Comparison of ENCODE assay signal across 24 cellular contexts in the genomic region with DNA sequence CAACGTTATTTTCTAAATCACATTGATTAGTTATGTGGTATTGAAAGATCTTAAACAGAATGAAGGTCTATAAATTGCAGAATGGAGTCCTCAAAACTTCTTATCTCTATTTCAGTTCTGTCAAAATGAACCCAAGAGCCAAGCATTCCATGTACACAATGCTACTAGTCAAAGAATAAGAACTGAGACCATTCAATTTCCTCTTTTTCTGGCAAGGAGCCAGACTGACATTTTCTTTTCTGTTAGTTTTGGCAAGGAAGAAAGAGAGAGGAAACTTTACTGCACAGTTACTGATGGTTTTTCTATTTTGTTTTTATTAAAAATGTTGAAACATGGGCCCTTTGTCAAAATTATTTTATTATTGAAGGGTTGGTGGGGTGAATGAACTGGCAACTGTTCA.
DNase-seq lines count a peak whose midpoint lies in the region; ATAC-seq, FAIRE-seq and TF ChIP-seq lines count a peak whose summit lies in the region.
"Had no signal": no experiment of that assay in that cellular context is flagged by ENCODE, and none has a peak within 500 bp of the region (broad histone marks: within the 10 kb centered on the region; RNA-seq: fewer than 3 reads in every experiment).

No MANE protein-coding gene starts in this region.

- H4K20me1 ChIP-seq in Loucy (ENCODE audit: insufficient read depth, low read length, poor library complexity, severe bottlenecking) (no peaks in the 10 kb centered on the region), K562 (replicated peaks; ENCODE audit: control insufficient read depth, insufficient read depth, low read length) (no peaks in the 10 kb centered on the region)

- DNase-seq in A673 (ENCODE audit: low spot score) (peak; percentile 18), K562 (ENCODE audit: extremely low read depth in 1 of 4, low spot score in 3 of 4) (no peak), left kidney (ENCODE audit: low read depth, low spot score) (peak; percentile 74), coronary artery (ENCODE audit: low spot score) (no peak), NCI-H2227 treated with DMSO at 0.1 percent for 48 hours (lab: John Stamatoyannopoulos, UW) (no peak), mucosa of descending colon (no peak)
- no peak for DNase-seq in activated CD8-positive, alpha-beta memory T cell treated with anti-CD3 and anti-CD28 coated beads, Interleukin-2, amount 10 ng/mL, durations not matched to agents 7 days and 5 days
- DNase-seq: activated CD4-positive, alpha-beta memory T cell treated with anti-CD3 and anti-CD28 coated beads for 36 hours; activated naive CD4-positive, alpha-beta T cell treated with anti-CD3 and anti-CD28 coated beads for 36 hours; activated T-cell treated with anti-CD3 and anti-CD28 coated beads, Interleukin-2, amount 50 U/mL, for 24 hours; DMS79; heart left ventricle; mesenchymal stem cell; NCI-H1436 treated with DMSO at 0.1 percent for 48 hours; NCI-H226; stimulated activated CD4-positive, alpha-beta T cell treated with anti-CD3 and anti-CD28 coated beads, Interleukin-15, amount 100 ng/mL, for 24 hours; tibial artery had no signal

- H3F3A ChIP-seq in Loucy (ENCODE audit: low read depth), result no peaks in the 10 kb centered on the region

- no peak for TF ChIP-seq CTCF in A673 (conservative IDR thresholded peaks at IDR 0.05; ENCODE audit: low read depth, low read length)
- TF ChIP-seq CTCF in Loucy (conservative IDR thresholded peaks at IDR 0.05; ENCODE audit: low read length), result no peak
- TF ChIP-seq CTCF in K562 (IDR thresholded peaks at IDR 0.05 in 2 of 3, conservative IDR thresholded peaks at IDR 0.05 in 1 of 3; ENCODE audit: insufficient read depth in 2 of 3, low read depth in 1 of 3, low read length in 3 of 3), result no peak
- TF ChIP-seq CTCF in coronary artery (IDR thresholded peaks at IDR 0.05), result no peak
- no peak for TF ChIP-seq CTCF in mucosa of descending colon (IDR thresholded peaks at IDR 0.05)

- H3K27ac ChIP-seq in A673 (ENCODE audit: low read depth, low read length, poor library complexity, severe bottlenecking) (no peak overlapping the region), K562 (ENCODE audit: extremely low read depth, low read depth, low read length) (no peak overlapping the region), coronary artery (no peak overlapping the region)
- H3K27ac ChIP-seq: ascending aorta, heart left ventricle, tibial artery, VCaP had no signal

- H2AFZ ChIP-seq in Loucy (ENCODE audit: low read length), result 0 out of 2 replicates have a peak overlapping the region, but pooled peaks have one; percentile 23
- no peak overlapping the region for H2AFZ ChIP-seq in K562 (ENCODE audit: low read depth, low read length)

- H3K27me3 ChIP-seq in A673 (replicated peaks; ENCODE audit: insufficient read depth, low read depth, low read length, poor library complexity) (no peaks in the 10 kb centered on the region), Loucy (ENCODE audit: insufficient read depth, low read length, poor library complexity, severe bottlenecking) (no peaks in the 10 kb centered on the region), K562 (ENCODE audit: control insufficient read depth in 2 of 2, insufficient read depth in 2 of 2, low read length in 2 of 2) (no peaks in the 10 kb centered on the region)
- H3K27me3 ChIP-seq: ascending aorta, heart left ventricle, tibial artery had no signal

- no peak for TF ChIP-seq RAD21 in K562 (CRISPR knock-in tag; conservative IDR thresholded peaks at IDR 0.05 in 1 of 2, IDR thresholded peaks at IDR 0.05 in 1 of 2)

- H3K27ac Mint-ChIP-seq in activated CD8-positive, alpha-beta memory T cell treated with anti-CD3 and anti-CD28 coated beads, Interleukin-2, amount 10 ng/mL, durations not matched to agents 7 days and 5 days, result no peak overlapping the region
- H3K27ac Mint-ChIP-seq: activated CD4-positive, alpha-beta memory T cell treated with anti-CD3 and anti-CD28 coated beads for 36 hours; activated naive CD4-positive, alpha-beta T cell treated with anti-CD3 and anti-CD28 coated beads for 36 hours; activated T-cell treated with anti-CD3 and anti-CD28 coated beads, Interleukin-2, amount 50 U/mL, for 24 hours; dendritic cell treated with granulocyte-macrophage colony-stimulating factor and Interleukin-4, amounts not matched to agents 40 ng/mL and 50 ng/mL, for 4 days; natural killer cell treated with Interleukin-12 subunit alpha and Interleukin-12 subunit beta and Interleukin-15 and Interleukin-18, amount 100 ng/mL, for 72 hours; stimulated activated effector memory CD8-positive, alpha-beta T cell treated with anti-CD3 and anti-CD28 coated beads, Interleukin-12 subunit alpha, Interleukin-12 subunit beta, amount 100 ng/mL, for 72 hours had no signal

- FAIRE-seq in K562 (lab: Jason Lieb, UNC), result no peak
- FAIRE-seq: islet of Langerhans had no signal

- H3K4me1 ChIP-seq in A673 (ENCODE audit: insufficient read depth, low read length, poor library complexity, severe bottlenecking) (no peaks in the 10 kb centered on the region), Loucy (ENCODE audit: insufficient read depth, low read length, poor library complexity, severe bottlenecking) (peaks cover 3% of the 10 kb centered on the region), K562 (replicated peaks in 1 of 2; ENCODE audit: control insufficient read depth in 2 of 2, insufficient read depth in 2 of 2, low read length in 2 of 2) (no peaks in the 10 kb centered on the region), mucosa of descending colon (ENCODE audit: low read depth) (no peaks in the 10 kb centered on the region)
- H3K4me1 ChIP-seq: ascending aorta had no signal

- intact Hi-C loops in A673 (cut with micrococcal nuclease; ENCODE audit: unreplicated experiment), result no loop called here
- intact Hi-C loops in K562 (cut with micrococcal nuclease), result no loop called here
- intact Hi-C loops in mucosa of descending colon (cut with DNase I, micrococcal nuclease), result no loop called here

- no peaks in the 10 kb centered on the region for H3K9me1 ChIP-seq in K562 (ENCODE audit: control insufficient read depth, insufficient read depth, low read length)

- H3K4me2 ChIP-seq in Loucy (ENCODE audit: low read depth, low read length, poor library complexity, severe bottlenecking) (no peak overlapping the region), K562 (ENCODE audit: insufficient read depth, low read length) (no peak overlapping the region)

- no peak overlapping the region for H3K4me3 Mint-ChIP-seq in activated CD8-positive, alpha-beta memory T cell treated with anti-CD3 and anti-CD28 coated beads, Interleukin-2, amount 10 ng/mL, durations not matched to agents 7 days and 5 days
- H3K4me3 Mint-ChIP-seq: activated CD4-positive, alpha-beta memory T cell treated with anti-CD3 and anti-CD28 coated beads for 36 hours; activated naive CD4-positive, alpha-beta T cell treated with anti-CD3 and anti-CD28 coated beads for 36 hours; activated T-cell treated with anti-CD3 and anti-CD28 coated beads, Interleukin-2, amount 50 U/mL, for 24 hours; dendritic cell treated with granulocyte-macrophage colony-stimulating factor and Interleukin-4, amounts not matched to agents 40 ng/mL and 50 ng/mL, for 4 days; natural killer cell treated with Interleukin-12 subunit alpha and Interleukin-12 subunit beta and Interleukin-15 and Interleukin-18, amount 100 ng/mL, for 72 hours; stimulated activated effector memory CD8-positive, alpha-beta T cell treated with anti-CD3 and anti-CD28 coated beads, Interleukin-12 subunit alpha, Interleukin-12 subunit beta, amount 100 ng/mL, for 72 hours had no signal

- no peak overlapping the region for H3K9ac ChIP-seq in Loucy (ENCODE audit: low read depth, low read length, poor library complexity, severe bottlenecking)
- H3K9ac ChIP-seq in K562 (ENCODE audit: insufficient read depth in 1 of 2, low read depth in 2 of 2, low read length in 2 of 2), result no peak overlapping the region

- no peaks in the 10 kb centered on the region for H3K9me3 ChIP-seq in A673 (ENCODE audit: low read depth, low read length, poor library complexity, severe bottlenecking)
- no peaks in the 10 kb centered on the region for H3K9me3 ChIP-seq in Loucy (ENCODE audit: insufficient read depth, low read depth, low read length)
- peaks cover 2% of the 10 kb centered on the region; the same call in 1 of the 2 replicates for H3K9me3 ChIP-seq in K562 (replicated peaks; ENCODE audit: control insufficient read depth, insufficient read depth, low read depth, low read length)
- peaks cover 2% of the 10 kb centered on the region for H3K9me3 ChIP-seq in mucosa of descending colon
- H3K9me3 ChIP-seq: ascending aorta, heart left ventricle, tibial artery had no signal

- peaks cover 6% of the 10 kb centered on the region for H3K9me3 Mint-ChIP-seq in activated CD8-positive, alpha-beta memory T cell treated with anti-CD3 and anti-CD28 coated beads, Interleukin-2, amount 10 ng/mL, durations not matched to agents 7 days and 5 days (ENCODE audit: low read depth)
- H3K9me3 Mint-ChIP-seq: activated naive CD4-positive, alpha-beta T cell treated with anti-CD3 and anti-CD28 coated beads for 36 hours; dendritic cell treated with granulocyte-macrophage colony-stimulating factor and Interleukin-4, amounts not matched to agents 40 ng/mL and 50 ng/mL, for 4 days; natural killer cell treated with Interleukin-12 subunit alpha and Interleukin-12 subunit beta and Interleukin-15 and Interleukin-18, amount 100 ng/mL, for 72 hours had no signal

- POLR2A ChIA-PET in A673 (lab: Charles Lee; ENCODE audit: low non-redundant PET), result no interaction called here
- POLR2A ChIA-PET in K562 (lab: Yijun Ruan, JAX), result no interaction called here

- no peaks in the 10 kb centered on the region for H3K9me2 ChIP-seq in Loucy (replicated peaks; ENCODE audit: low read depth, low read length)

- ATAC-seq in K562, result no peak
- ATAC-seq in mucosa of descending colon, result no peak
- no peak for ATAC-seq in activated CD8-positive, alpha-beta memory T cell treated with anti-CD3 and anti-CD28 coated beads, Interleukin-2, amount 10 ng/mL, durations not matched to agents 7 days and 5 days
- ATAC-seq: heart left ventricle; natural killer cell treated with Interleukin-12 subunit alpha and Interleukin-12 subunit beta and Interleukin-15 and Interleukin-18, amount 100 ng/mL, for 72 hours; stimulated activated effector memory CD8-positive, alpha-beta T cell treated with anti-CD3 and anti-CD28 coated beads, Interleukin-12 subunit alpha, Interleukin-12 subunit beta, amount 100 ng/mL, for 72 hours had no signal

- H3K27me3 Mint-ChIP-seq in activated CD8-positive, alpha-beta memory T cell treated with anti-CD3 and anti-CD28 coated beads, Interleukin-2, amount 10 ng/mL, durations not matched to agents 7 days and 5 days, result no peaks in the 10 kb centered on the region
- H3K27me3 Mint-ChIP-seq: activated CD4-positive, alpha-beta memory T cell treated with anti-CD3 and anti-CD28 coated beads for 36 hours; activated T-cell treated with anti-CD3 and anti-CD28 coated beads, Interleukin-2, amount 50 U/mL, for 24 hours; dendritic cell treated with granulocyte-macrophage colony-stimulating factor and Interleukin-4, amounts not matched to agents 40 ng/mL and 50 ng/mL, for 4 days had no signal

- no peak overlapping the region for H3K4me3 ChIP-seq in A673 (ENCODE audit: low read depth, low read length, poor library complexity, severe bottlenecking)
- H3K4me3 ChIP-seq in Loucy (ENCODE audit: low read length, poor library complexity, severe bottlenecking), result no peak overlapping the region
- no peak overlapping the region for H3K4me3 ChIP-seq in K562
- no peak overlapping the region for H3K4me3 ChIP-seq in coronary artery
- no peak overlapping the region for H3K4me3 ChIP-seq in mucosa of descending colon
- H3K4me3 ChIP-seq: ascending aorta, heart left ventricle, tibial artery had no signal

- in situ Hi-C loops in K562 (cut with MboI), result no loop called here

- CTCF ChIA-PET in A673 (lab: Charles Lee), result no interaction called here
- CTCF ChIA-PET in K562 (lab: Yijun Ruan, JAX; ENCODE audit: low intra/inter-chr PET ratio), result no interaction called here
- CTCF ChIA-PET in activated CD8-positive, alpha-beta memory T cell treated with anti-CD3 and anti-CD28 coated beads, Interleukin-2, amount 10 ng/mL, durations not matched to agents 7 days and 5 days (lab: Charles Lee), result no interaction called here

- H3K79me2 ChIP-seq in Loucy (ENCODE audit: insufficient read depth, low read length), result no peaks in the 10 kb centered on the region
- H3K79me2 ChIP-seq in K562 (ENCODE audit: control insufficient read depth, insufficient read depth, low read length), result no peaks in the 10 kb centered on the region

- H3K36me3 Mint-ChIP-seq in activated CD8-positive, alpha-beta memory T cell treated with anti-CD3 and anti-CD28 coated beads, Interleukin-2, amount 10 ng/mL, durations not matched to agents 7 days and 5 days, result no peaks in the 10 kb centered on the region
- H3K36me3 Mint-ChIP-seq: activated CD4-positive, alpha-beta memory T cell treated with anti-CD3 and anti-CD28 coated beads for 36 hours; natural killer cell treated with Interleukin-12 subunit alpha and Interleukin-12 subunit beta and Interleukin-15 and Interleukin-18, amount 100 ng/mL, for 72 hours; stimulated activated effector memory CD8-positive, alpha-beta T cell treated with anti-CD3 and anti-CD28 coated beads, Interleukin-12 subunit alpha, Interleukin-12 subunit beta, amount 100 ng/mL, for 72 hours had no signal

- no peaks in the 10 kb centered on the region for H3K4me1 Mint-ChIP-seq in activated CD8-positive, alpha-beta memory T cell treated with anti-CD3 and anti-CD28 coated beads, Interleukin-2, amount 10 ng/mL, durations not matched to agents 7 days and 5 days
- H3K4me1 Mint-ChIP-seq: stimulated activated effector memory CD8-positive, alpha-beta T cell treated with anti-CD3 and anti-CD28 coated beads, Interleukin-12 subunit alpha, Interleukin-12 subunit beta, amount 100 ng/mL, for 72 hours had no signal

- no peak for TF ChIP-seq EP300 in K562 (IDR thresholded peaks at IDR 0.05; ENCODE audit: low read length)

- no peak for TF ChIP-seq POLR2A in K562 (conservative IDR thresholded peaks at IDR 0.05)

- WGBS in K562 (ENCODE audit: insufficient coverage, low coverage, missing lambda C conversion rate), result 0% methylated on average over 1 of the region's 1 CpG

- no peaks in the 10 kb centered on the region for H3K36me3 ChIP-seq in A673 (ENCODE audit: insufficient read depth, low read length, poor library complexity, severe bottlenecking)
- H3K36me3 ChIP-seq in Loucy (ENCODE audit: insufficient read depth, low read length), result no peaks in the 10 kb centered on the region
- H3K36me3 ChIP-seq in K562 (ENCODE audit: control insufficient read depth, insufficient read depth, low read length), result no peaks in the 10 kb centered on the region
- H3K36me3 ChIP-seq in mucosa of descending colon (ENCODE audit: low read depth), result no peaks in the 10 kb centered on the region
- H3K36me3 ChIP-seq: ascending aorta, heart left ventricle, tibial artery had no signal

- BruUV-seq in A673 (replicated peaks; lab: Mats Ljungman, UMichigan) (no TSS peak), K562 (replicated peaks; lab: Mats Ljungman, UMichigan) (no TSS peak)

Comparison
In these comparisons a context has a peak if more than half of its experiments do, and no peak if none do; other contexts are left out.
1. DNase-seq: peak in A673 (single experiment) and left kidney (single experiment); none in K562 (0 of 4), coronary artery (single experiment), NCI-H2227 treated with DMSO at 0.1 percent for 48 hours (single experiment), mucosa of descending colon (0 of 3) and activated CD8-positive, alpha-beta memory T cell treated with anti-CD3 and anti-CD28 coated beads, Interleukin-2, amount 10 ng/mL, durations not matched to agents 7 days and 5 days (single experiment).